19 cellular contexts compared by ENCODE assay signal in the genomic region with DNA sequence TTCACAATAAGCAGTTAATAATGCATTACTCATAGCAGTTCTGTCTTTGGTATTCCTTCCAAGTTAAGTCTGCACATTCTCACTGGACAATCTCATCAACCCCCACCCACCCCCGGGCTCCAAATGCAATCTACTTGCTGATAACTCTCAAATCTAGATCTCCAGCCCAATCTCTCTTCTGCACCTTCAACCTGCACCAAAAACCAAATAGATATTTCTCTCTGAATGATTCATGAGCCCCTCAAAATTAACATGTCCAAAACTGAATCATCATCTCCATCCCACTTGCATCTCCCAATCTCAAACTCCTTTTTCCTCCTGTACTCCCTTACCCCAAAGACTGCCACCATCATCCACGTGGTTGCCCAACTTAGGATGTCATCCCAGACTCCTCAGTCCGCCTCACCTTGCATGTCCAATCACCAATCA. TPM values are rescaled to one million over a fixed set of nuclear protein-coding genes. Genes with fewer than 3 reads are reported as not detected.
A peak's percentile ranks its signal among the peaks of the same experiment; 100 is the strongest.
DNase-seq lines count a peak whose midpoint lies in the region; ATAC-seq, FAIRE-seq and TF ChIP-seq lines count a peak whose summit lies in the region.
"Had no signal": no experiment of that assay in that cellular context is flagged by ENCODE, and none has a peak within 500 bp of the region (broad histone marks: within the 10 kb centered on the region; RNA-seq: fewer than 3 reads in every experiment).

No MANE protein-coding gene starts in this region.

- no peaks in the 10 kb centered on the region for H3K9me3 ChIP-seq in K562 (replicated peaks; ENCODE audit: control insufficient read depth, insufficient read depth, low read depth, low read length)
- no peaks in the 10 kb centered on the region for H3K9me3 ChIP-seq in upper lobe of left lung
- H3K9me3 ChIP-seq: esophagus squamous epithelium had no signal

- no peaks in the 10 kb centered on the region for H3K9me3 Mint-ChIP-seq in memory B cell
- H3K9me3 Mint-ChIP-seq: activated B cell treated with CpG ODN at 0.5 μM for 24 hours; activated naive CD8-positive, alpha-beta T cell treated with anti-CD3 and anti-CD28 coated beads for 36 hours had no signal

- in situ Hi-C loops in K562 (cut with MboI) = no loop called here

- H3K9ac ChIP-seq in K562 (ENCODE audit: insufficient read depth in 1 of 2, low read depth in 2 of 2, low read length in 2 of 2) = no peak overlapping the region

- peaks cover 10% of the 10 kb centered on the region for H3K4me1 Mint-ChIP-seq in memory B cell

- no peaks in the 10 kb centered on the region for H3K36me3 ChIP-seq in K562 (ENCODE audit: control insufficient read depth, insufficient read depth, low read length)
- no peaks in the 10 kb centered on the region for H3K36me3 ChIP-seq in upper lobe of left lung
- H3K36me3 ChIP-seq: esophagus squamous epithelium had no signal

- no peak overlapping the region for H2AFZ ChIP-seq in K562 (ENCODE audit: low read depth, low read length)

- H3K4me3 ChIP-seq in AG10803 (ENCODE audit: low read length) (no peak overlapping the region), K562 (no peak overlapping the region), upper lobe of left lung (no peak overlapping the region)
- H3K4me3 ChIP-seq: esophagus squamous epithelium had no signal

- TF ChIP-seq RAD21 in K562 (CRISPR knock-in tag; conservative IDR thresholded peaks at IDR 0.05 in 1 of 2, IDR thresholded peaks at IDR 0.05 in 1 of 2) = no peak

- no peaks in the 10 kb centered on the region for H3K9me1 ChIP-seq in K562 (ENCODE audit: control insufficient read depth, insufficient read depth, low read length)

- H3K4me1 ChIP-seq in K562 (replicated peaks in 1 of 2; ENCODE audit: control insufficient read depth in 2 of 2, insufficient read depth in 2 of 2, low read length in 2 of 2) = peaks cover 19 to 26% of the 10 kb centered on the region in 2 experiments; a peak in 4 of 5 replicates
- H3K4me1 ChIP-seq in upper lobe of left lung = peaks cover 16 to 35% (median 22%) of the 10 kb centered on the region in 4 donors

- WGBS in K562 (ENCODE audit: insufficient coverage, low coverage, missing lambda C conversion rate) = 33% methylated on average over 2 of the region's 3 CpGs
- 74 to 86% methylated on average over 3 of the region's 3 CpGs for WGBS in upper lobe of left lung, 2 donors

- H3K27me3 Mint-ChIP-seq in memory B cell = no peaks in the 10 kb centered on the region
- H3K27me3 Mint-ChIP-seq: activated B cell treated with CpG ODN at 0.5 μM for 24 hours; activated naive CD8-positive, alpha-beta T cell treated with anti-CD3 and anti-CD28 coated beads for 36 hours; B cell had no signal

- BruUV-seq in K562 (replicated peaks; lab: Mats Ljungman, UMichigan) = no TSS peak

- H3K27me3 ChIP-seq in K562 (ENCODE audit: control insufficient read depth in 2 of 2, insufficient read depth in 2 of 2, low read length in 2 of 2) (no peaks in the 10 kb centered on the region), upper lobe of left lung (no peaks in the 10 kb centered on the region)
- H3K27me3 ChIP-seq: esophagus squamous epithelium had no signal

- TF ChIP-seq EP300 in K562 (IDR thresholded peaks at IDR 0.05; ENCODE audit: low read length) (0 out of 2 replicates have a peak, but pooled peaks have one; percentile 31), upper lobe of left lung (IDR thresholded peaks at IDR 0.05) (no peak)

- peaks cover 16% of the 10 kb centered on the region; the same call in 2 of the 3 replicates for H3K79me2 ChIP-seq in K562 (ENCODE audit: control insufficient read depth, insufficient read depth, low read length)

- no peak for FAIRE-seq in K562 (lab: Jason Lieb, UNC)
- FAIRE-seq: colon, GM18507 had no signal

- ATAC-seq in K562 (no peak), memory B cell (ENCODE audit: low read depth) (no peak), GM18511 (IDR thresholded peaks at IDR 0.05; ENCODE audit: unreplicated experiment) (no peak), HG03025 (IDR thresholded peaks at IDR 0.05; ENCODE audit: low FRiP score, unreplicated experiment) (no peak), upper lobe of left lung (ENCODE audit: low FRiP score in 2 of 2) (no peak)

- POLR2A ChIA-PET in K562 (lab: Yijun Ruan, JAX) = no interaction called here

- no peaks in the 10 kb centered on the region for H4K20me1 ChIP-seq in K562 (replicated peaks; ENCODE audit: control insufficient read depth, insufficient read depth, low read length)

- CTCF ChIA-PET in K562 (lab: Yijun Ruan, JAX; ENCODE audit: low intra/inter-chr PET ratio) = no interaction called here

- intact Hi-C loops in K562 (cut with micrococcal nuclease) = loop anchor here (10.0 kb wide), 1 partner anchor 49 kb away; no protein-coding TSS in a partner anchor

- no peaks in the 10 kb centered on the region for H3K36me3 Mint-ChIP-seq in memory B cell
- H3K36me3 Mint-ChIP-seq: activated naive CD8-positive, alpha-beta T cell treated with anti-CD3 and anti-CD28 coated beads for 36 hours had no signal

- H3K4me3 Mint-ChIP-seq in memory B cell = no peak overlapping the region
- H3K4me3 Mint-ChIP-seq: activated B cell treated with CpG ODN at 0.5 μM for 24 hours; activated naive CD8-positive, alpha-beta T cell treated with anti-CD3 and anti-CD28 coated beads for 36 hours; B cell had no signal

- H3K27ac ChIP-seq in K562 (ENCODE audit: extremely low read depth, low read depth, low read length) (no peak overlapping the region), upper lobe of left lung (no peak overlapping the region)
- H3K27ac ChIP-seq: esophagus squamous epithelium had no signal

- TF ChIP-seq CTCF in AG10803 (conservative IDR thresholded peaks at IDR 0.05; ENCODE audit: low read length) (no peak), K562 (IDR thresholded peaks at IDR 0.05 in 2 of 3, conservative IDR thresholded peaks at IDR 0.05 in 1 of 3; ENCODE audit: insufficient read depth in 2 of 3, low read depth in 1 of 3, low read length in 3 of 3) (no peak), upper lobe of left lung (IDR thresholded peaks at IDR 0.05) (no peak)

- no peak overlapping the region; the same call in 1 of the 2 replicates for H3K4me2 ChIP-seq in K562 (ENCODE audit: insufficient read depth, low read length)

- peak overlapping the region; percentile 2 for H3K27ac Mint-ChIP-seq in memory B cell
- H3K27ac Mint-ChIP-seq: activated B cell treated with CpG ODN at 0.5 μM for 24 hours; activated naive CD8-positive, alpha-beta T cell treated with anti-CD3 and anti-CD28 coated beads for 36 hours; B cell; H9 had no signal

- DNase-seq in AG10803 (ENCODE audit: low read depth) (peak; percentile 20), HCEC 1CT (peak; percentile 34), K562 (ENCODE audit: extremely low read depth in 1 of 4, low spot score in 3 of 4) (peak; percentile 13 to 34 (median 24)), memory B cell (ENCODE audit: low spot score in 2 of 2) (no peak), upper lobe of left lung (no peak), islet precursor cell (no peak)
- DNase-seq: activated B cell treated with CpG ODN at 0.5 μM for 24 hours; activated CD8-positive, alpha-beta memory T cell treated with anti-CD3 and anti-CD28 coated beads, Interleukin-2, amount 50 U/mL, for 4 hours; activated naive CD8-positive, alpha-beta T cell treated with anti-CD3 and anti-CD28 coated beads for 36 hours; esophagus squamous epithelium; GDM1; H9; NCI-H2227 treated with DMSO at 0.1 percent for 48 hours; SW 1271 had no signal

- no peak for TF ChIP-seq POLR2A in K562 (conservative IDR thresholded peaks at IDR 0.05)
- no peak for TF ChIP-seq POLR2A in upper lobe of left lung (IDR thresholded peaks at IDR 0.05)

TF ChIP-seq in K562, 482 proteins besides CTCF, POLR2A, EP300 and RAD21 (continues in another document):
- TF ChIP-seq CHD1 (IDR thresholded peaks at IDR 0.05; ENCODE audit: low read length) = no peak
- 0 out of 2 replicates have a peak, but pooled peaks have one; percentile 37 for TF ChIP-seq SMARCA4 (IDR thresholded peaks at IDR 0.05)
- TF ChIP-seq, protein P1, sequence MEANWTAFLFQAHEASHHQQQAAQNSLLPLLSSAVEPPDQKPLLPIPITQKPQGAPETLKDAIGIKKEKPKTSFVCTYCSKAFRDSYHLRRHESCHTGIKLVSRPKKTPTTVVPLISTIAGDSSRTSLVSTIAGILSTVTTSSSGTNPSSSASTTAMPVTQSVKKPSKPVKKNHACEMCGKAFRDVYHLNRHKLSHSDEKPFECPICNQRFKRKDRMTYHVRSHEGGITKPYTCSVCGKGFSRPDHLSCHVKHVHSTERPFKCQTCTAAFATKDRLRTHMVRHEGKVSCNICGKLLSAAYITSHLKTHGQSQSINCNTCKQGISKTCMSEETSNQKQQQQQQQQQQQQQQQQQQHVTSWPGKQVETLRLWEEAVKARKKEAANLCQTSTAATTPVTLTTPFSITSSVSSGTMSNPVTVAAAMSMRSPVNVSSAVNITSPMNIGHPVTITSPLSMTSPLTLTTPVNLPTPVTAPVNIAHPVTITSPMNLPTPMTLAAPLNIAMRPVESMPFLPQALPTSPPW (CRISPR knock-in tag; IDR thresholded peaks at IDR 0.05) = peak; percentile 21; the same call in 1 of the 2 replicates
- TF ChIP-seq PHB2 (IDR thresholded peaks at IDR 0.05; ENCODE audit: low read depth) = no peak
- TF ChIP-seq ZNF780A (CRISPR knock-in tag; IDR thresholded peaks at IDR 0.05) = no peak
- TF ChIP-seq ZKSCAN1 (IDR thresholded peaks at IDR 0.05; ENCODE audit: low read depth, low read length) = no peak
- no peak for TF ChIP-seq HNRNPL (IDR thresholded peaks at IDR 0.05; ENCODE audit: low read depth, low read length)
- TF ChIP-seq MTA1 (IDR thresholded peaks at IDR 0.05; ENCODE audit: borderline replicate concordance) = 0 out of 2 replicates have a peak, but pooled peaks have one; percentile 43

RNA-seq across cellular contexts. Expression of gene DOCK7, which starts 2.7 kb away (rescaled TPM):
- 14.7 and 55.2 TPM in 2 replicates for total RNA-seq in K562 (2011; cell fraction: chromatin; rRNA removed; ENCODE audit: low replicate concordance)
- total RNA-seq in K562 (2011; cell fraction: nucleolus; rRNA removed) = 14.5 and 15.5 TPM in 2 replicates
- 19.6 and 36.0 TPM in 2 replicates for total RNA-seq in K562 (2011; cell fraction: nucleoplasm; rRNA removed)
- total RNA-seq in K562 (2014; rRNA removed) = 16.4 and 29.3 TPM in 2 replicates
- 12.7 and 16.0 TPM in 2 replicates for total RNA-seq in K562 (2014; rRNA removed; fragmentation: Illumina TruSeq; extraction: Trizol)
- 18.1 and 21.8 TPM in 2 replicates for total RNA-seq in K562 (2015; rRNA removed; fragmentation: Illumina TruSeq; extraction: Trizol)
- 12.6 and 18.2 TPM in 2 replicates for total RNA-seq in K562 (2021)
- polyA plus RNA-seq in K562 (2011; rRNA removed) = 12.5 and 16.4 TPM in 2 replicates
- polyA plus RNA-seq in K562 (2011; cell fraction: cytosol; rRNA removed) = 3.0 and 7.4 TPM in 2 replicates
- 12.2 and 21.1 TPM in 2 replicates for polyA plus RNA-seq in K562 (2011; cell fraction: nucleus; rRNA removed)
- polyA plus RNA-seq in K562 (2012) = 14.6 and 22.3 TPM in 2 replicates
- polyA plus RNA-seq in K562 (2014; fragmentation: Illumina TruSeq; extraction: Trizol) = 20.9 and 35.1 TPM in 2 replicates
- polyA plus RNA-seq in K562 (2014; fragmentation: Nextera tagmentation; extraction: Ambion mirVana) = 10 to 100 TPM in 1 of 2 experiments, 1 to 10 TPM in 1; 4.9 to 10.6 TPM
- polyA plus RNA-seq in K562 (2014; rRNA removed) = 7.7 and 10.1 TPM in 2 replicates
- 57.3 and 79.6 TPM in 2 replicates for polyA minus RNA-seq in K562 (2011; rRNA and poly(A)+ RNA removed)
- polyA minus RNA-seq in K562 (2011; cell fraction: cytosol; rRNA and poly(A)+ RNA removed) = 15.4 and 16.5 TPM in 2 replicates
- 28.9 and 46.7 TPM in 2 replicates for polyA minus RNA-seq in K562 (2011; cell fraction: nucleus; rRNA and poly(A)+ RNA removed)
- total RNA-seq in upper lobe of left lung = 10 to 100 TPM; 19.4 to 31.9 (median 26.4) TPM

Comparison
In these comparisons a context has a peak if more than half of its experiments do, and no peak if none do; other contexts are left out.
1. DNase-seq: peak in AG10803 (single experiment), HCEC 1CT (single experiment) and K562 (4 of 4); none in memory B cell (0 of 2), upper lobe of left lung (0 of 2) and islet precursor cell (single experiment).